17 cellular contexts compared by ENCODE assay signal in genomic region chr15:29259233-29259632, GRCh38. TPM values are rescaled to one million over a fixed set of nuclear protein-coding genes. Genes with fewer than 3 reads are reported as not detected.
A peak's percentile ranks its signal among the peaks of the same experiment; 100 is the strongest.
DNase-seq lines count a peak whose midpoint lies in the region; ATAC-seq, FAIRE-seq and TF ChIP-seq lines count a peak whose summit lies in the region.
"Had no signal": no experiment of that assay in that cellular context is flagged by ENCODE, and none has a peak within 500 bp of the region (broad histone marks: within the 10 kb centered on the region; RNA-seq: fewer than 3 reads in every experiment).

No MANE protein-coding gene starts in this region.

- H3K4ac ChIP-seq in mesendoderm (ENCODE audit: low read depth, low read length), result no peak overlapping the region

- H3K4me1 Mint-ChIP-seq in GM23338, result peaks cover 12% of the 10 kb centered on the region; the same call in 2 of the 3 replicates

- H3F3A ChIP-seq in GM23338 (replicated peaks; ENCODE audit: low read depth), result no peaks in the 10 kb centered on the region

- H3K27me3 ChIP-seq in GM23338 (ENCODE audit: insufficient read depth), result no peaks in the 10 kb centered on the region
- no peaks in the 10 kb centered on the region for H3K27me3 ChIP-seq in OCI-LY3 (ENCODE audit: low read depth, low read length)
- H3K27me3 ChIP-seq in GM12878 (replicated peaks in 1 of 2; ENCODE audit: control insufficient read depth in 2 of 2, insufficient read depth in 2 of 2, low read length in 1 of 2), result no peaks in the 10 kb centered on the region
- no peaks in the 10 kb centered on the region for H3K27me3 ChIP-seq in mesendoderm (ENCODE audit: insufficient read depth, low read length, poor library complexity)
- no peaks in the 10 kb centered on the region for H3K27me3 ChIP-seq in A673 (replicated peaks; ENCODE audit: insufficient read depth, low read depth, low read length, poor library complexity)

- H3K27me3 Mint-ChIP-seq in GM23338 (ENCODE audit: insufficient read depth, low read depth, poor library complexity), result no peaks in the 10 kb centered on the region

- TF ChIP-seq POLR2A in GM12878 (IDR thresholded peaks at IDR 0.05; ENCODE audit: low read depth, low read length), result no peak

- no peak overlapping the region for H4K8ac ChIP-seq in mesendoderm (ENCODE audit: low read depth, low read length)

- in situ Hi-C loops in GM12878 (cut with MboI), result no loop called here

- H2AK5ac ChIP-seq in mesendoderm (ENCODE audit: low read length), result no peak overlapping the region

- H3K79me2 ChIP-seq in GM23338 (replicated peaks; ENCODE audit: insufficient read depth) (no peaks in the 10 kb centered on the region), OCI-LY3 (ENCODE audit: low read length) (no peaks in the 10 kb centered on the region), GM12878 (ENCODE audit: control insufficient read depth, insufficient read depth, low read length) (no peaks in the 10 kb centered on the region), mesendoderm (ENCODE audit: control insufficient read depth, insufficient read depth, low read length) (no peaks in the 10 kb centered on the region)

- H3K9me3 ChIP-seq in OCI-LY3 (ENCODE audit: insufficient read depth, low read length), result no peaks in the 10 kb centered on the region
- no peaks in the 10 kb centered on the region for H3K9me3 ChIP-seq in GM12878 (replicated peaks; ENCODE audit: control insufficient read depth, insufficient read depth, low read length)
- H3K9me3 ChIP-seq in A673 (ENCODE audit: low read depth, low read length, poor library complexity, severe bottlenecking), result no peaks in the 10 kb centered on the region

- RAD21 ChIA-PET in GM12878 (lab: Charles Lee; ENCODE audit: unreplicated experiment), result interaction anchor here (1.0 kb wide), 1 partner anchor 119 kb away, joined by 8 read pairs; no protein-coding TSS in a partner anchor

- H2BK120ac ChIP-seq in mesendoderm (ENCODE audit: low read depth, low read length), result no peak overlapping the region

- no peaks in the 10 kb centered on the region for H3K79me1 ChIP-seq in mesendoderm (ENCODE audit: low read length)

- H3K4me3 ChIP-seq in GM23338 (no peak overlapping the region), OCI-LY3 (ENCODE audit: low read length) (no peak overlapping the region), GM12878 (no peak overlapping the region), mesendoderm (ENCODE audit: low read length) (no peak overlapping the region), A673 (ENCODE audit: low read depth, low read length, poor library complexity, severe bottlenecking) (no peak overlapping the region)

- H2AFZ ChIP-seq in GM23338 (no peak overlapping the region), OCI-LY3 (ENCODE audit: low read depth, low read length) (no peak overlapping the region), GM12878 (ENCODE audit: control insufficient read depth, low read depth, low read length) (no peak overlapping the region)

- H3K18ac ChIP-seq in mesendoderm (ENCODE audit: low read length), result no peak overlapping the region

- H3K4me2 ChIP-seq in GM23338 (no peak overlapping the region), OCI-LY3 (ENCODE audit: low read length) (no peak overlapping the region), GM12878 (ENCODE audit: control insufficient read depth, insufficient read depth) (no peak overlapping the region), mesendoderm (ENCODE audit: low read length) (no peak overlapping the region)

- H3K27ac Mint-ChIP-seq in GM23338, result no peak overlapping the region

- H3K9ac ChIP-seq in OCI-LY3 (ENCODE audit: low read length) (no peak overlapping the region), GM12878 (ENCODE audit: control insufficient read depth, insufficient read depth, low read length) (no peak overlapping the region), mesendoderm (ENCODE audit: low read length) (no peak overlapping the region)

- SMC1A ChIA-PET in GM12878 (lab: Charles Lee; ENCODE audit: uncharacterized antibody, unreplicated experiment), result interaction anchor here (1.0 kb wide), 1 partner anchor 9 kb away, joined by 3 read pairs; no protein-coding TSS in a partner anchor

- DNase-seq in GM23338 (ENCODE audit: low spot score) (peak; percentile 56), GM12878 (ENCODE audit: low read depth, low spot score) (no peak), mesendoderm (peak; percentile 45), A673 (ENCODE audit: low spot score) (no peak), NCI-H1417 treated with DMSO at 0.1 percent for 48 hours (lab: John Stamatoyannopoulos, UW) (no peak), NCI-H345 treated with DMSO at 0.1 percent for 48 hours (lab: John Stamatoyannopoulos, UW; ENCODE audit: unreplicated experiment) (no peak)
- DNase-seq: C1 segment of cervical spinal cord, EL, Karpas-422, NCI-H2029 treated with DMSO at 0.1 percent for 48 hours, NCI-H510A treated with DMSO at 0.1 percent for 48 hours, T-helper 2 cell had no signal

- BruUV-seq in GM12878 (replicated peaks; lab: Mats Ljungman, UMichigan) (no TSS peak), A673 (replicated peaks; lab: Mats Ljungman, UMichigan) (no TSS peak)

- no peaks in the 10 kb centered on the region for H3K9me3 Mint-ChIP-seq in GM23338

- H4K20me1 ChIP-seq in GM23338 (replicated peaks; ENCODE audit: insufficient read depth) (no peaks in the 10 kb centered on the region), OCI-LY3 (ENCODE audit: insufficient read depth, low read length) (no peaks in the 10 kb centered on the region), GM12878 (ENCODE audit: control insufficient read depth, insufficient read depth) (no peaks in the 10 kb centered on the region)

- CTCF ChIA-PET in GM12878 (lab: Yijun Ruan, JAX) (interaction anchor here (1.0 kb wide), 1 partner anchor 157 kb away, joined by 6 read pairs; no protein-coding TSS in a partner anchor), A673 (lab: Charles Lee) (no interaction called here)

- H3K27ac ChIP-seq in GM23338 (ENCODE audit: low read depth) (no peak overlapping the region), OCI-LY3 (ENCODE audit: low read length) (no peak overlapping the region), GM12878 (ENCODE audit: control insufficient read depth, insufficient read depth) (no peak overlapping the region), mesendoderm (ENCODE audit: low read depth, low read length) (no peak overlapping the region), A673 (ENCODE audit: low read depth, low read length, poor library complexity, severe bottlenecking) (no peak overlapping the region)

- no peak overlapping the region for H3K56ac ChIP-seq in mesendoderm (ENCODE audit: low read length)

- H3K36me3 ChIP-seq in GM23338 (ENCODE audit: insufficient read depth) (no peaks in the 10 kb centered on the region), OCI-LY3 (replicated peaks; ENCODE audit: low read depth, low read length) (no peaks in the 10 kb centered on the region), GM12878 (ENCODE audit: control insufficient read depth in 2 of 2, insufficient read depth in 2 of 2, low read length in 1 of 2) (no peaks in the 10 kb centered on the region), mesendoderm (ENCODE audit: control insufficient read depth, insufficient read depth, low read length) (no peaks in the 10 kb centered on the region), A673 (ENCODE audit: insufficient read depth, low read length, poor library complexity, severe bottlenecking) (no peaks in the 10 kb centered on the region)

- POLR2A ChIA-PET in GM12878 (lab: Charles Lee), result no interaction called here
- POLR2A ChIA-PET in A673 (lab: Charles Lee; ENCODE audit: low non-redundant PET), result no interaction called here

- H3K4me1 ChIP-seq in GM23338 (ENCODE audit: insufficient read depth) (peaks cover 6% of the 10 kb centered on the region; the same call in 1 of the 2 replicates), OCI-LY3 (ENCODE audit: low read length) (no peaks in the 10 kb centered on the region), GM12878 (ENCODE audit: control insufficient read depth, insufficient read depth, low read length) (no peaks in the 10 kb centered on the region), mesendoderm (ENCODE audit: control insufficient read depth, low read depth, low read length) (no peaks in the 10 kb centered on the region), A673 (ENCODE audit: insufficient read depth, low read length, poor library complexity, severe bottlenecking) (no peaks in the 10 kb centered on the region)

- no peak overlapping the region for H3K4me3 Mint-ChIP-seq in GM23338

- H4K5ac ChIP-seq in mesendoderm (ENCODE audit: low read length), result no peak overlapping the region

- TF ChIP-seq RAD21 in GM12878 (IDR thresholded peaks at IDR 0.05; ENCODE audit: insufficient read depth, low read depth, low read length), result no peak; the same call in 1 of the 2 replicates

- peak; percentile 31 to 46; a peak in 3 of 4 replicates for TF ChIP-seq CTCF in GM23338 (conservative IDR thresholded peaks at IDR 0.05; ENCODE audit: low read depth in 2 of 2)
- 0 out of 2 replicates have a peak, but pooled peaks have one; percentile 8 for TF ChIP-seq CTCF in OCI-LY3 (IDR thresholded peaks at IDR 0.05; ENCODE audit: low read depth, low read length)
- TF ChIP-seq CTCF in GM12878 (IDR thresholded peaks at IDR 0.05 in 2 of 3, conservative IDR thresholded peaks at IDR 0.05 in 1 of 3; ENCODE audit: control insufficient read depth in 2 of 3, extremely low read depth in 1 of 3, insufficient read depth in 1 of 3, low read depth in 3 of 3, low read length in 3 of 3), result peak in 1 of 3 experiments; percentile 26; a peak in 2 of 6 replicates
- TF ChIP-seq CTCF in A673 (conservative IDR thresholded peaks at IDR 0.05; ENCODE audit: low read depth, low read length), result no peak

- peak; percentile 82 for ATAC-seq in GM23338
- peak; percentile 41; the same call in 2 of the 3 replicates for ATAC-seq in GM12878
- no peak for ATAC-seq in GM21717 (IDR thresholded peaks at IDR 0.05; ENCODE audit: unreplicated experiment)
- ATAC-seq: HepG2, Right ventricle myocardium inferior had no signal

- TF ChIP-seq EP300 in GM12878 (IDR thresholded peaks at IDR 0.05; ENCODE audit: borderline replicate concordance in 1 of 2, control insufficient read depth in 1 of 2, low read depth in 2 of 2, low read length in 2 of 2), result no peak

- no peak overlapping the region for H3K23ac ChIP-seq in mesendoderm (ENCODE audit: low read length)

- no peak overlapping the region for H2BK5ac ChIP-seq in mesendoderm (ENCODE audit: low read length)

- H3K36me3 Mint-ChIP-seq in GM23338 (ENCODE audit: low read depth), result no peaks in the 10 kb centered on the region

- no peaks in the 10 kb centered on the region for H3K9me2 ChIP-seq in GM23338 (ENCODE audit: insufficient read depth)

- intact Hi-C loops in GM12878 (cut with micrococcal nuclease; ENCODE audit: unreplicated experiment), result no loop called here
- intact Hi-C loops in A673 (cut with micrococcal nuclease; ENCODE audit: unreplicated experiment), result no loop called here

- H2BK15ac ChIP-seq in mesendoderm (replicated peaks; ENCODE audit: low read depth), result no peak overlapping the region

- FAIRE-seq in GM12878 (lab: Jason Lieb, UNC), result no peak
- FAIRE-seq: GM18507, HepG2 had no signal

- WGBS in GM12878 (ENCODE audit: insufficient coverage, insufficient replicate concordance, low lambda C conversion rate, missing lambda C conversion rate), result 5% methylated on average over 1 of the region's 1 CpG
- WGBS in mesendoderm (ENCODE audit: extremely low coverage, insufficient coverage, low lambda C conversion rate), result no CpG with 5 or more reads among the region's 1 CpG

RNA-seq across cellular contexts. Expression of gene NSMCE3, which starts 10.4 kb away (rescaled TPM):
- 9.7 and 11.0 TPM in 2 replicates for total RNA-seq in GM23338 (2014; rRNA removed; shearing (Covaris generic))
- 10.0 and 10.5 TPM in 2 replicates for polyA plus RNA-seq in GM23338 (2016; fragmentation: Nextera tagmentation; extraction: Ambion mirVana)
- total RNA-seq in GM12878 (2013; cell fraction: nucleolus; rRNA removed), result 19.4 and 19.6 TPM in 2 replicates
- 23.6 and 27.1 TPM in 2 replicates for total RNA-seq in GM12878 (2014; rRNA removed)
- total RNA-seq in GM12878 (2014; rRNA removed; fragmentation: Illumina TruSeq; extraction: Trizol), result 18.6 and 19.1 TPM in 2 replicates
- total RNA-seq in GM12878 (2021), result 17.5 and 17.8 TPM in 2 replicates
- 4.6 TPM for polyA plus RNA-seq in GM12878 (2011; ENCODE audit: low read depth)
- polyA plus RNA-seq in GM12878 (2011; rRNA removed), result 30.0 and 30.3 TPM in 2 replicates
- polyA plus RNA-seq in GM12878 (2011; cell fraction: cytosol; rRNA removed), result 21.9 and 22.6 TPM in 2 replicates
- polyA plus RNA-seq in GM12878 (2011; cell fraction: nucleus; rRNA removed), result 14.8 and 16.3 TPM in 2 replicates
- 9.9 and 16.5 TPM in 2 replicates for polyA plus RNA-seq in GM12878 (2012)
- 18.4 and 23.3 TPM in 2 replicates for polyA plus RNA-seq in GM12878 (2014; fragmentation: Illumina TruSeq; extraction: Trizol)
- 1 to 10 TPM; 3.7 to 7.0 TPM for polyA plus RNA-seq in GM12878 (2014; fragmentation: Nextera tagmentation; extraction: Ambion mirVana)
- 20.5 and 23.3 TPM in 2 replicates for polyA plus RNA-seq in GM12878 (2014; rRNA removed)
- polyA plus RNA-seq in GM12878 (2016; fragmentation: Nextera tagmentation; extraction: Ambion mirVana), result 10 to 100 TPM; 19.4 to 22.1 TPM
- 11.3 and 16.1 TPM in 2 replicates for polyA minus RNA-seq in GM12878 (2011; rRNA and poly(A)+ RNA removed)
- 7.8 and 8.6 TPM in 2 replicates for polyA minus RNA-seq in GM12878 (2011; cell fraction: cytosol; rRNA and poly(A)+ RNA removed)
- polyA minus RNA-seq in GM12878 (2011; cell fraction: nucleus; rRNA and poly(A)+ RNA removed), result 12.9 and 17.8 TPM in 2 replicates
- 5.6 TPM for polyA plus RNA-seq in mesendoderm (2013, experiment 1 of 2)
- 5.5 TPM for polyA plus RNA-seq in mesendoderm (2013, experiment 2 of 2)
- total RNA-seq in A673 (2021), result 7.2 and 8.0 TPM in 2 replicates

Comparison
In these comparisons a context has a peak if more than half of its experiments do, and no peak if none do; other contexts are left out.
1. DNase-seq: peak in GM23338 (single experiment) and mesendoderm (single experiment); none in GM12878 (single experiment), A673 (single experiment), NCI-H1417 treated with DMSO at 0.1 percent for 48 hours (single experiment) and NCI-H345 treated with DMSO at 0.1 percent for 48 hours (single experiment).